In genomic region chr6:56593801-56594318, GRCh38 we compare ENCODE assay signal across 1 cellular context.
A peak's percentile ranks its signal among the peaks of the same experiment; 100 is the strongest.
TF ChIP-seq lines count a peak whose summit lies in the region.

No MANE protein-coding gene starts in this region.

TF ChIP-seq in GM12878, 131 proteins besides CTCF, POLR2A, EP300 and RAD21 (continued from another document):
- no peak for TF ChIP-seq ZBTB40 (IDR thresholded peaks at IDR 0.05; ENCODE audit: borderline replicate concordance)
- peak; percentile 84; the same call in 1 of the 2 replicates for TF ChIP-seq CBX5 (IDR thresholded peaks at IDR 0.05; ENCODE audit: low read depth)
- TF ChIP-seq POU2F2 (IDR thresholded peaks at IDR 0.05; ENCODE audit: borderline replicate concordance, low read depth, low read length): no peak
- no peak; the same call in 1 of the 2 replicates for TF ChIP-seq GATAD2B (conservative IDR thresholded peaks at IDR 0.05; ENCODE audit: low read depth)
- TF ChIP-seq NFIC (IDR thresholded peaks at IDR 0.05; ENCODE audit: low read depth, low read length): peak; percentile 86; the same call in 1 of the 2 replicates
- TF ChIP-seq PKNOX1 (IDR thresholded peaks at IDR 0.05): peak; percentile 79
- TF ChIP-seq USF1 (IDR thresholded peaks at IDR 0.05; ENCODE audit: borderline replicate concordance, extremely low read length, insufficient read depth, low read depth, low read length): no peak
- TF ChIP-seq ZBTB11 (CRISPR knock-in tag; IDR thresholded peaks at IDR 0.05): no peak
- no peak for TF ChIP-seq CHD2 (IDR thresholded peaks at IDR 0.05; ENCODE audit: borderline replicate concordance, low read depth, low read length)
- TF ChIP-seq CEBPB (IDR thresholded peaks at IDR 0.05; ENCODE audit: borderline replicate concordance in 1 of 2, low read depth in 2 of 2, low read length in 2 of 2): 0 out of 4 replicates have a peak, but pooled peaks of 1 of the 2 experiments have one; percentile 77
- peak; percentile 74 for TF ChIP-seq IKZF1 (conservative IDR thresholded peaks at IDR 0.05)
- TF ChIP-seq SUZ12 (IDR thresholded peaks at IDR 0.05; ENCODE audit: unreplicated experiment): no peak
- 0 out of 2 replicates have a peak, but pooled peaks have one; percentile 13 for TF ChIP-seq SMC3 (IDR thresholded peaks at IDR 0.05; ENCODE audit: borderline replicate concordance, low read length)
- peak; percentile 90; the same call in 1 of the 2 replicates for TF ChIP-seq BACH1 (IDR thresholded peaks at IDR 0.05; ENCODE audit: borderline replicate concordance)
- TF ChIP-seq ESRRA (IDR thresholded peaks at IDR 0.05; ENCODE audit: low read length): 0 out of 2 replicates have a peak, but pooled peaks have one; percentile 54
- TF ChIP-seq EED (IDR thresholded peaks at IDR 0.05; ENCODE audit: low read depth): peak; percentile 67; the same call in 1 of the 2 replicates
- TF ChIP-seq GABPA (IDR thresholded peaks at IDR 0.05; ENCODE audit: low read depth): peak; percentile 56
- TF ChIP-seq ETV6 (conservative IDR thresholded peaks at IDR 0.05 in 1 of 2, IDR thresholded peaks at IDR 0.05 in 1 of 2; ENCODE audit: borderline replicate concordance in 1 of 2, low read depth in 1 of 2): peak in 1 of 2 experiments; percentile 79; a peak in 1 of 4 replicates
- no peak for TF ChIP-seq SRF (IDR thresholded peaks at IDR 0.05; ENCODE audit: low read depth in 2 of 2, low read length in 2 of 2)
